ENCODE assay signal across 2 cellular contexts in the genomic region with DNA sequence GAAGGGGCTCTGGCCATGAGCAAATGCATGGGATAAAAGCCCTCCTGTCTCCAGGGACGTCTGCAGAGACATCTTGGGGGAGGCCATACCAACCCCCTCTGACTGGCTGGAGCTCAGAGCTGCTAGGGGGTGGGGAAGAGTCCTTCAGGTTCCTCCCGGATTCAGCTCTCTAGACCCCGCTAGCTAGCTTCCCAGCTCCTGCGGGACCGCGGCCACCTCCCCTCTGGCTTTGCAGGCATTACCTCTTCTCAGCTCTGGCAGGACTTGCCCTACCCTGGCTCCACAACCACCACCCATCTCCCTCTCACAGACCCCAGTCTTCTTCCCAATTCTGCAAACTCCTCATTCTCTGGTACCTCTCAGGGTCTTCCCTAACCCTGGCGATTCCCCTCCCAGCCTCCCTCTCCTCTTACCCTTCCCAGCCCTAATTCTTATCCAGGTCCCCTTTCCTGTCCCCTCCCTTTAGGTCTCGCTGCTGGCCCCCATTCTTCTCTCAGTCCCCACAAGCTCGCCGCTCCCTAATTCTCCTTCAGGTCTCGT.
TF ChIP-seq lines count a peak whose summit lies in the region.

No MANE protein-coding gene starts in this region.

TF ChIP-seq in GM23338, 12 proteins besides CTCF, POLR2A, EP300 and RAD21 (continued from another document):
- TF ChIP-seq, protein P1, sequence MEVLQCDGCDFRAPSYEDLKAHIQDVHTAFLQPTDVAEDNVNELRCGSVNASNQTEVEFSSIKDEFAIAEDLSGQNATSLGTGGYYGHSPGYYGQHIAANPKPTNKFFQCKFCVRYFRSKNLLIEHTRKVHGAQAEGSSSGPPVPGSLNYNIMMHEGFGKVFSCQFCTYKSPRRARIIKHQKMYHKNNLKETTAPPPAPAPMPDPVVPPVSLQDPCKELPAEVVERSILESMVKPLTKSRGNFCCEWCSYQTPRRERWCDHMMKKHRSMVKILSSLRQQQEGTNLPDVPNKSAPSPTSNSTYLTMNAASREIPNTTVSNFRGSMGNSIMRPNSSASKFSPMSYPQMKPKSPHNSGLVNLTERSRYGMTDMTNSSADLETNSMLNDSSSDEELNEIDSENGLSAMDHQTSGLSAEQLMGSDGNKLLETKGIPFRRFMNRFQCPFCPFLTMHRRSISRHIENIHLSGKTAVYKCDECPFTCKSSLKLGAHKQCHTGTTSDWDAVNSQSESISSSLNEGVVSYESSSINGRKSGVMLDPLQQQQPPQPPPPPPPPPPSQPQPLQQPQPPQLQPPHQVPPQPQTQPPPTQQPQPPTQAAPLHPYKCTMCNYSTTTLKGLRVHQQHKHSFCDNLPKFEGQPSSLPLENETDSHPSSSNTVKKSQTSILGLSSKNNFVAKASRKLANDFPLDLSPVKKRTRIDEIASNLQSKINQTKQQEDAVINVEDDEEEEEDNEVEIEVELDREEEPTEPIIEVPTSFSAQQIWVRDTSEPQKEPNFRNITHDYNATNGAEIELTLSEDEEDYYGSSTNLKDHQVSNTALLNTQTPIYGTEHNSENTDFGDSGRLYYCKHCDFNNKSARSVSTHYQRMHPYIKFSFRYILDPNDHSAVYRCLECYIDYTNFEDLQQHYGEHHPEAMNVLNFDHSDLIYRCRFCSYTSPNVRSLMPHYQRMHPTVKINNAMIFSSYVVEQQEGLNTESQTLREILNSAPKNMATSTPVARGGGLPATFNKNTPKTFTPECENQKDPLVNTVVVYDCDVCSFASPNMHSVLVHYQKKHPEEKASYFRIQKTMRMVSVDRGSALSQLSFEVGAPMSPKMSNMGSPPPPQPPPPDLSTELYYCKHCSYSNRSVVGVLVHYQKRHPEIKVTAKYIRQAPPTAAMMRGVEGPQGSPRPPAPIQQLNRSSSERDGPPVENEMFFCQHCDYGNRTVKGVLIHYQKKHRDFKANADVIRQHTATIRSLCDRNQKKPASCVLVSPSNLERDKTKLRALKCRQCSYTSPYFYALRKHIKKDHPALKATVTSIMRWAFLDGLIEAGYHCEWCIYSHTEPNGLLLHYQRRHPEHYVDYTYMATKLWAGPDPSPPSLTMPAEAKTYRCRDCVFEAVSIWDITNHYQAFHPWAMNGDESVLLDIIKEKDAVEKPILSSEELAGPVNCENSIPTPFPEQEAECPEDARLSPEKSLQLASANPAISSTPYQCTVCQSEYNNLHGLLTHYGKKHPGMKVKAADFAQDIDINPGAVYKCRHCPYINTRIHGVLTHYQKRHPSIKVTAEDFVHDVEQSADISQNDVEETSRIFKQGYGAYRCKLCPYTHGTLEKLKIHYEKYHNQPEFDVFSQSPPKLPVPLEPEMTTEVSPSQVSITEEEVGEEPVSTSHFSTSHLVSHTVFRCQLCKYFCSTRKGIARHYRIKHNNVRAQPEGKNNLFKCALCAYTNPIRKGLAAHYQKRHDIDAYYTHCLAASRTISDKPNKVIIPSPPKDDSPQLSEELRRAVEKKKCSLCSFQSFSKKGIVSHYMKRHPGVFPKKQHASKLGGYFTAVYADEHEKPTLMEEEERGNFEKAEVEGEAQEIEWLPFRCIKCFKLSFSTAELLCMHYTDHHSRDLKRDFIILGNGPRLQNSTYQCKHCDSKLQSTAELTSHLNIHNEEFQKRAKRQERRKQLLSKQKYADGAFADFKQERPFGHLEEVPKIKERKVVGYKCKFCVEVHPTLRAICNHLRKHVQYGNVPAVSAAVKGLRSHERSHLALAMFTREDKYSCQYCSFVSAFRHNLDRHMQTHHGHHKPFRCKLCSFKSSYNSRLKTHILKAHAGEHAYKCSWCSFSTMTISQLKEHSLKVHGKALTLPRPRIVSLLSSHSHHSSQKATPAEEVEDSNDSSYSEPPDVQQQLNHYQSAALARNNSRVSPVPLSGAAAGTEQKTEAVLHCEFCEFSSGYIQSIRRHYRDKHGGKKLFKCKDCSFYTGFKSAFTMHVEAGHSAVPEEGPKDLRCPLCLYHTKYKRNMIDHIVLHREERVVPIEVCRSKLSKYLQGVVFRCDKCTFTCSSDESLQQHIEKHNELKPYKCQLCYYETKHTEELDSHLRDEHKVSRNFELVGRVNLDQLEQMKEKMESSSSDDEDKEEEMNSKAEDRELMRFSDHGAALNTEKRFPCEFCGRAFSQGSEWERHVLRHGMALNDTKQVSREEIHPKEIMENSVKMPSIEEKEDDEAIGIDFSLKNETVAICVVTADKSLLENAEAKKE (CRISPR knock-in tag; IDR thresholded peaks at IDR 0.05), result no peak
- TF ChIP-seq STAT1 (IDR thresholded peaks at IDR 0.05; ENCODE audit: unreplicated experiment), result no peak
- no peak for TF ChIP-seq NANOG (IDR thresholded peaks at IDR 0.05; ENCODE audit: borderline replicate concordance)

TF ChIP-seq in WTC11, 78 proteins besides CTCF, POLR2A, EP300 and RAD21 (continued from another document):
- TF ChIP-seq, protein P2, sequence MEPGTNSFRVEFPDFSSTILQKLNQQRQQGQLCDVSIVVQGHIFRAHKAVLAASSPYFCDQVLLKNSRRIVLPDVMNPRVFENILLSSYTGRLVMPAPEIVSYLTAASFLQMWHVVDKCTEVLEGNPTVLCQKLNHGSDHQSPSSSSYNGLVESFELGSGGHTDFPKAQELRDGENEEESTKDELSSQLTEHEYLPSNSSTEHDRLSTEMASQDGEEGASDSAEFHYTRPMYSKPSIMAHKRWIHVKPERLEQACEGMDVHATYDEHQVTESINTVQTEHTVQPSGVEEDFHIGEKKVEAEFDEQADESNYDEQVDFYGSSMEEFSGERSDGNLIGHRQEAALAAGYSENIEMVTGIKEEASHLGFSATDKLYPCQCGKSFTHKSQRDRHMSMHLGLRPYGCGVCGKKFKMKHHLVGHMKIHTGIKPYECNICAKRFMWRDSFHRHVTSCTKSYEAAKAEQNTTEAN (CRISPR knock-in tag; IDR thresholded peaks at IDR 0.05), result no peak
- TF ChIP-seq, protein P3, sequence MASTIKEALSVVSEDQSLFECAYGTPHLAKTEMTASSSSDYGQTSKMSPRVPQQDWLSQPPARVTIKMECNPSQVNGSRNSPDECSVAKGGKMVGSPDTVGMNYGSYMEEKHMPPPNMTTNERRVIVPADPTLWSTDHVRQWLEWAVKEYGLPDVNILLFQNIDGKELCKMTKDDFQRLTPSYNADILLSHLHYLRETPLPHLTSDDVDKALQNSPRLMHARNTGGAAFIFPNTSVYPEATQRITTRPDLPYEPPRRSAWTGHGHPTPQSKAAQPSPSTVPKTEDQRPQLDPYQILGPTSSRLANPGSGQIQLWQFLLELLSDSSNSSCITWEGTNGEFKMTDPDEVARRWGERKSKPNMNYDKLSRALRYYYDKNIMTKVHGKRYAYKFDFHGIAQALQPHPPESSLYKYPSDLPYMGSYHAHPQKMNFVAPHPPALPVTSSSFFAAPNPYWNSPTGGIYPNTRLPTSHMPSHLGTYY (CRISPR knock-in tag; IDR thresholded peaks at IDR 0.05), result no peak
- TF ChIP-seq ZNF232 (CRISPR knock-in tag; IDR thresholded peaks at IDR 0.05), result no peak
